ENCODE assay signal across 8 cellular contexts in the genomic region with DNA sequence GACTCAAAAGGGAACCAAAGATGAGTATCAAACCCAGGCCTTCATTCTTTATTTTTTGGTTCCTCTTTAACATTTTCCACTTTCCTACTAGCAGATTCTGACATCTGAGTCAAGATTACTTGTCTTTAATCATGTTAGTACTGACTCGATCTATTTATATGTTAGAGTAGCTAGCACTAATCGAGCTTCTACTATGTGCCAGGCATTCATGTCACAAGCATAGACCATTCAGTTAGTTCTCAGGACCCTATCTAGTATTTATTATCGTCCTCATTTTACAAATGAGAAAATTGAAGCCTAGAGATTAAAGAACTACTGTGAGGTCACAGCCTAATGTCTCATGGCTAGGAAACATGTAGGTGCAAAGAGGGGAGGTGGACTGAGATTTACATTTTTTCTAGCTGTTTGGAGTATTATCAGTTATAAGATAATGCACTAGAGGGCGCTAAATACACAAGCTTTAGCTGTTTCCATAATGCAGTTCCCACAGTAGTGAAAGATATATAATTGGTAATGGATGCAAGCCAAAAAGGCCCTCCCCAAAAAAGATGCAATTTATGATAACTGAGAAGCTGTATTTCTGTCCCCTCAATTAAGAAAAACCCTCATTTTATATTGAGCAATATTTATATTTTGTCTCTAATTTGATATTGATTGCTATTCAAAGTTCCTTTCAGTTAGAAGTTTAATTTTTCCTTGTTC. TPM values are rescaled to one million over a fixed set of nuclear protein-coding genes. Genes with fewer than 3 reads are reported as not detected.
DNase-seq lines count a peak whose midpoint lies in the region; ATAC-seq and TF ChIP-seq lines count a peak whose summit lies in the region.

No MANE protein-coding gene starts in this region.

- no peaks in the 10 kb centered on the region for H3K27me3 Mint-ChIP-seq in Calu3 (ENCODE audit: unreplicated experiment)

- H3K36me3 Mint-ChIP-seq in Calu3 (ENCODE audit: insufficient read depth, unreplicated experiment): peaks cover 15% of the 10 kb centered on the region

- H4K20me1 ChIP-seq in fibroblast of lung (ENCODE audit: control insufficient read depth, extremely low read depth, insufficient read depth, low read length): peaks cover 1% of the 10 kb centered on the region

- no TSS peak for BruUV-seq in Calu3 (replicated peaks; lab: Mats Ljungman, UMichigan)

- peak overlapping the region; percentile 98 for H3K27ac ChIP-seq in left ventricle myocardium inferior (replicated peaks)
- peak overlapping the region; percentile 75 for H3K27ac ChIP-seq in fibroblast of lung (ENCODE audit: insufficient read depth, low read length)
- H3K27ac ChIP-seq in prostate gland: peak overlapping the region; percentile 34 to 80

- H3K27ac Mint-ChIP-seq in Calu3 (ENCODE audit: unreplicated experiment): no peak overlapping the region

- H3K4me3 Mint-ChIP-seq in Calu3 (ENCODE audit: low read depth, unreplicated experiment): no peak overlapping the region

- H3K27me3 ChIP-seq in left ventricle myocardium inferior (ENCODE audit: low read depth) (no peaks in the 10 kb centered on the region), fibroblast of lung (ENCODE audit: control insufficient read depth, insufficient read depth, low read length) (no peaks in the 10 kb centered on the region), prostate gland (replicated peaks; ENCODE audit: insufficient read depth) (no peaks in the 10 kb centered on the region)

- CTCF ChIA-PET in Calu3 (lab: Charles Lee): interaction anchor here (1.2 to 1.7 kb wide), 2 partner anchors 26 to 54 kb away, joined by 6 read pairs; no protein-coding TSS in a partner anchor

- no peak overlapping the region for H3K4me3 ChIP-seq in left ventricle myocardium inferior
- H3K4me3 ChIP-seq in fibroblast of lung (replicated peaks in 1 of 4; ENCODE audit: control extremely low read depth in 1 of 4, insufficient read depth in 1 of 4, low read depth in 3 of 4, low read length in 4 of 4): no peak overlapping the region
- H3K4me3 ChIP-seq in prostate gland: no peak overlapping the region

- H3K4me1 Mint-ChIP-seq in Calu3 (ENCODE audit: low read depth, unreplicated experiment): peaks cover 17% of the 10 kb centered on the region

- TF ChIP-seq CTCF in left ventricle myocardium inferior (IDR thresholded peaks at IDR 0.05; ENCODE audit: borderline replicate concordance) (peak; percentile 84), fibroblast of lung (conservative IDR thresholded peaks at IDR 0.05 in 1 of 2, IDR thresholded peaks at IDR 0.05 in 1 of 2; ENCODE audit: low read depth in 1 of 2, low read length in 2 of 2) (peak; percentile 42 to 63), prostate gland (IDR thresholded peaks at IDR 0.05) (peak; percentile 61 to 83 (median 76)), Calu3 (IDR thresholded peaks at IDR 0.05; ENCODE audit: unreplicated experiment) (no peak)

- TF ChIP-seq POLR2A in prostate gland (IDR thresholded peaks at IDR 0.05): no peak

- peaks cover 47% of the 10 kb centered on the region for H3K79me2 ChIP-seq in fibroblast of lung (ENCODE audit: control insufficient read depth, insufficient read depth, low read length)

- H3K9me3 ChIP-seq in left ventricle myocardium inferior (replicated peaks) (no peaks in the 10 kb centered on the region), fibroblast of lung (ENCODE audit: control insufficient read depth, insufficient read depth, low read depth, low read length) (no peaks in the 10 kb centered on the region), prostate gland (no peaks in the 10 kb centered on the region)

- no peaks in the 10 kb centered on the region for H3K9me3 Mint-ChIP-seq in Calu3 (ENCODE audit: low read depth, unreplicated experiment)

- H3K9ac ChIP-seq in fibroblast of lung (ENCODE audit: insufficient read depth, low read length): no peak overlapping the region

- H3K4me2 ChIP-seq in fibroblast of lung (ENCODE audit: extremely low read depth, insufficient read depth, low read length): peak overlapping the region; percentile 29

- no peak overlapping the region for H2AFZ ChIP-seq in fibroblast of lung (ENCODE audit: low read length)

- DNase-seq in left ventricle myocardium inferior (no peak), left ventricle myocardium superior (no peak), NCI-H1417 treated with DMSO at 0.1 percent for 48 hours (lab: John Stamatoyannopoulos, UW) (peak; percentile 32), SW 1271 (lab: John Stamatoyannopoulos, UW) (peak; percentile 40 to 74), fibroblast of lung (ENCODE audit: low read depth in 2 of 2) (peak in 1 of 2 donors; percentile 71), prostate gland (ENCODE audit: low spot score) (no peak), Calu3 (no peak)
- DNase-seq in stimulated activated naive CD4-positive, alpha-beta T cell treated with Interleukin-2 at 50 U/mL for 16 hours (lab: John Stamatoyannopoulos, UW): no peak

- H3K36me3 ChIP-seq in left ventricle myocardium inferior (no peaks in the 10 kb centered on the region), fibroblast of lung (ENCODE audit: control insufficient read depth, insufficient read depth, low read length) (no peaks in the 10 kb centered on the region), prostate gland (no peaks in the 10 kb centered on the region)

- intact Hi-C loops in left ventricle myocardium inferior (cut with micrococcal nuclease): loop anchor here (10.0 kb wide), 1 partner anchor 114 kb away; no protein-coding TSS in a partner anchor
- intact Hi-C loops in left ventricle myocardium superior (cut with micrococcal nuclease): no loop called here
- intact Hi-C loops in prostate gland (cut with DNase I): no loop called here
- intact Hi-C loops in Calu3 (cut with micrococcal nuclease; ENCODE audit: unreplicated experiment): loop anchor here (1.0 kb wide), 1 partner anchor 60 kb away; no protein-coding TSS in a partner anchor

- H3K4me1 ChIP-seq in left ventricle myocardium inferior (peaks cover 73% of the 10 kb centered on the region), fibroblast of lung (ENCODE audit: control insufficient read depth, extremely low read depth, insufficient read depth, low read length) (peaks cover 50% of the 10 kb centered on the region), prostate gland (replicated peaks) (peaks cover 53% of the 10 kb centered on the region)

- no peak for ATAC-seq in left ventricle myocardium superior

- 39% methylated on average over 4 of the region's 4 CpGs for WGBS in prostate gland

RNA-seq across cellular contexts. Expression of a gene that starts 32.9 kb away (rescaled TPM):
- 40.2 TPM for total RNA-seq in left ventricle myocardium inferior
- total RNA-seq in left ventricle myocardium superior: 35.9 TPM
- total RNA-seq in fibroblast of lung: 80.9 and 95.0 TPM in 2 replicates
- 6.7 and 7.5 TPM in 2 replicates for polyA plus RNA-seq in fibroblast of lung
- 27.7 and 40.7 TPM in 2 replicates for polyA plus RNA-seq in fibroblast of lung (2012)
- polyA minus RNA-seq in fibroblast of lung (ENCODE audit: low replicate concordance): 49.3 and 55.3 TPM in 2 replicates
- 100 to 1,000 TPM in 1 of 2 donors, 10 to 100 TPM in 1; 83.7 to 102 TPM for total RNA-seq in prostate gland
- 37.7 and 39.1 TPM in 2 replicates for total RNA-seq in Calu3 (2022)

Comparison
In these comparisons a context has a peak if more than half of its experiments do, and no peak if none do; other contexts are left out.
1. intact Hi-C loops: an anchor here in left ventricle myocardium inferior (10.0 kb wide) and Calu3 (1.0 kb wide); none called in left ventricle myocardium superior and prostate gland.
2. DNase-seq: peak in NCI-H1417 treated with DMSO at 0.1 percent for 48 hours (single experiment) and SW 1271 (2 of 2); none in left ventricle myocardium inferior (single experiment), left ventricle myocardium superior (single experiment), prostate gland (single experiment), Calu3 (single experiment) and stimulated activated naive CD4-positive, alpha-beta T cell treated with Interleukin-2 at 50 U/mL for 16 hours (single experiment).
3. Peak in every context shown above with its lines, with median percentiles within 50 percentile points of each other: H3K27ac ChIP-seq.